In the genomic region with DNA sequence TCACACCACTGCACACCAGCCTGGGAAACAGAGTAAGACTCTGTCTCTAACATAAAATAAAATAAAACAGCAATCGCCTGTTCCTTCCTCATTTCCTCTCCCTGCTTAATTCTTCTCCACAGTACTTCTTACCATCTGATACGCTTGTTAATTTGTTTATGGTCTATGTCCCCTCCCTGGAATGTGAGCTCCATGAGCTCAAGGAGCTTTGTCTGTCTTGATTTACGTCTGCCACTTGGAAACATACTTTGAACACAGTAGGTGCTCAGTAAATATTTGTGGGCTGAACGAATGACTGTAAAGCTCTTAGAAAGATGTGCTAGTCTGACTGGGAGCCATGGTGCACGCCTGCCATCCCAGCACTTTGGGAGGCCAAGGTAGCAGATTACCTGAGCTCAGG, we compare ENCODE assay signal across 2 cellular contexts.
TF ChIP-seq lines count a peak whose summit lies in the region.

No MANE protein-coding gene starts in this region.

TF ChIP-seq in Ishikawa, 13 proteins besides CTCF, POLR2A, EP300 and RAD21:
- TF ChIP-seq NFIC (IDR thresholded peaks at IDR 0.05) (no peak), TEAD4 (IDR thresholded peaks at IDR 0.05) (0 out of 2 replicates have a peak, but pooled peaks have one; percentile 26), ZBTB7A (IDR thresholded peaks at IDR 0.05; ENCODE audit: low read depth) (no peak), TAF1 (IDR thresholded peaks at IDR 0.05; ENCODE audit: low read depth) (no peak), FOXM1 (IDR thresholded peaks at IDR 0.05; ENCODE audit: borderline replicate concordance, low read depth) (no peak)

TF ChIP-seq in K562, 482 proteins besides CTCF, POLR2A, EP300 and RAD21:
- TF ChIP-seq, protein P1, sequence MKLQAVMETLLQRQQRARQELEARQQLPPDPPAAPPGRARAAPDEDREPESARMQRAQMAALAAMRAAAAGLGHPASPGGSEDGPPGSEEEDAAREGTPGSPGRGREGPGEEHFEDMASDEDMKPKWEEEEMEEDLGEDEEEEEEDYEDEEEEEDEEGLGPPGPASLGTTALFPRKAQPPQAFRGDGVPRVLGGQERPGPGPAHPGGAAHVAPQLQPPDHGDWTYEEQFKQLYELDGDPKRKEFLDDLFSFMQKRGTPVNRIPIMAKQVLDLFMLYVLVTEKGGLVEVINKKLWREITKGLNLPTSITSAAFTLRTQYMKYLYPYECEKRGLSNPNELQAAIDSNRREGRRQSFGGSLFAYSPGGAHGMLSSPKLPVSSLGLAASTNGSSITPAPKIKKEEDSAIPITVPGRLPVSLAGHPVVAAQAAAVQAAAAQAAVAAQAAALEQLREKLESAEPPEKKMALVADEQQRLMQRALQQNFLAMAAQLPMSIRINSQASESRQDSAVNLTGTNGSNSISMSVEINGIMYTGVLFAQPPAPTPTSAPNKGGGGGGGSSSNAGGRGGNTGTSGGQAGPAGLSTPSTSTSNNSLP (IDR thresholded peaks at IDR 0.05; ENCODE audit: borderline replicate concordance, low read depth, low read length), result no peak
- TF ChIP-seq YY1 (IDR thresholded peaks at IDR 0.05; ENCODE audit: borderline replicate concordance in 1 of 3, control insufficient read depth in 1 of 3, extremely low read depth in 1 of 3, insufficient read depth in 3 of 3, insufficient read length in 1 of 3, insufficient replicate concordance in 2 of 3, low read depth in 1 of 3, low read length in 2 of 3) (no peak), ZKSCAN1 (IDR thresholded peaks at IDR 0.05; ENCODE audit: low read depth, low read length) (no peak), SMARCE1 (IDR thresholded peaks at IDR 0.05) (no peak), MCM5 (IDR thresholded peaks at IDR 0.05; ENCODE audit: low read depth) (no peak), SNRNP70 (optimal IDR thresholded peaks at IDR 0.05; ENCODE audit: low read depth, low read length) (no peak), CBX8 (IDR thresholded peaks at IDR 0.05; ENCODE audit: borderline replicate concordance, extremely low read depth, low read depth, low read length, poor library complexity, severe bottlenecking) (no peak), IFI16 (CRISPR knock-in tag; IDR thresholded peaks at IDR 0.05) (no peak), HDAC3 (IDR thresholded peaks at IDR 0.05; ENCODE audit: borderline replicate concordance, partially characterized antibody) (no peak), POLR2B (IDR thresholded peaks at IDR 0.05; ENCODE audit: low read depth, partially characterized antibody) (no peak), SRSF3 (IDR thresholded peaks at IDR 0.05; ENCODE audit: insufficient read depth, low read length) (no peak), GABPB2 (CRISPR knock-in tag; conservative IDR thresholded peaks at IDR 0.05) (no peak), TCF7 (IDR thresholded peaks at IDR 0.05; ENCODE audit: borderline replicate concordance) (no peak), BRD9 (IDR thresholded peaks at IDR 0.05; ENCODE audit: low read depth, partially characterized antibody) (no peak), ZNF57 (CRISPR knock-in tag; IDR thresholded peaks at IDR 0.05) (no peak)
- TF ChIP-seq, protein P2, sequence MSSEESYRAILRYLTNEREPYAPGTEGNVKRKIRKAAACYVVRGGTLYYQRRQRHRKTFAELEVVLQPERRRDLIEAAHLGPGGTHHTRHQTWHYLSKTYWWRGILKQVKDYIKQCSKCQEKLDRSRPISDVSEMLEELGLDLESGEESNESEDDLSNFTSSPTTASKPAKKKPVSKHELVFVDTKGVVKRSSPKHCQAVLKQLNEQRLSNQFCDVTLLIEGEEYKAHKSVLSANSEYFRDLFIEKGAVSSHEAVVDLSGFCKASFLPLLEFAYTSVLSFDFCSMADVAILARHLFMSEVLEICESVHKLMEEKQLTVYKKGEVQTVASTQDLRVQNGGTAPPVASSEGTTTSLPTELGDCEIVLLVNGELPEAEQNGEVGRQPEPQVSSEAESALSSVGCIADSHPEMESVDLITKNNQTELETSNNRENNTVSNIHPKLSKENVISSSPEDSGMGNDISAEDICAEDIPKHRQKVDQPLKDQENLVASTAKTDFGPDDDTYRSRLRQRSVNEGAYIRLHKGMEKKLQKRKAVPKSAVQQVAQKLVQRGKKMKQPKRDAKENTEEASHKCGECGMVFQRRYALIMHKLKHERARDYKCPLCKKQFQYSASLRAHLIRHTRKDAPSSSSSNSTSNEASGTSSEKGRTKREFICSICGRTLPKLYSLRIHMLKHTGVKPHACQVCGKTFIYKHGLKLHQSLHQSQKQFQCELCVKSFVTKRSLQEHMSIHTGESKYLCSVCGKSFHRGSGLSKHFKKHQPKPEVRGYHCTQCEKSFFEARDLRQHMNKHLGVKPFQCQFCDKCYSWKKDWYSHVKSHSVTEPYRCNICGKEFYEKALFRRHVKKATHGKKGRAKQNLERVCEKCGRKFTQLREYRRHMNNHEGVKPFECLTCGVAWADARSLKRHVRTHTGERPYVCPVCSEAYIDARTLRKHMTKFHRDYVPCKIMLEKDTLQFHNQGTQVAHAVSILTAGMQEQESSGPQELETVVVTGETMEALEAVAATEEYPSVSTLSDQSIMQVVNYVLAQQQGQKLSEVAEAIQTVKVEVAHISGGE (CRISPR knock-in tag; IDR thresholded peaks at IDR 0.05), result no peak
